In the genomic region with DNA sequence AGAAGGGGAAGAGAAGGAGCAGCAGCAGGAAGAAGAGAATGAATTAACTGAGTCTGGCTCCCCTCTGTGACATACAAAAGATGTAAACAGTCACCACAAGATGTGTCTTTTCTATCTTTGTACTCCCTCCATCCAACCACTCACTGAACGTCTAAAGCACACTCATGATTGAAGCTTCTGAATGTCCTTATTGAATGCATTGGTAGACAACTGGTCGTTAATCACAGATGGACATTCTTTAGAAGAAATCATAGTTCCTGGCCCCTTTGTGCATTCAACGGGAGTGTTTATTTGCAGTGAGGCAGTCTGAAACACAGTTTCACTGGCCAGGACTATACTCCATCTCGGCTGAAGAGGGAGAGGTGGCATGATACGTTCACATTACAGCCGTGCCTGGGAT, we compare ENCODE assay signal across 26 cellular contexts.
DNase-seq lines count a peak whose midpoint lies in the region; FAIRE-seq and TF ChIP-seq lines count a peak whose summit lies in the region.
"Had no signal": no experiment of that assay in that cellular context is flagged by ENCODE, and none has a peak within 500 bp of the region (broad histone marks: within the 10 kb centered on the region; RNA-seq: fewer than 3 reads in every experiment).

No MANE protein-coding gene starts in this region.

- H3K9me3 Mint-ChIP-seq in neural progenitor cell: no peaks in the 10 kb centered on the region
- H3K9me3 Mint-ChIP-seq: CD4-positive, alpha-beta memory T cell had no signal

- H2BK20ac ChIP-seq in H1 (ENCODE audit: low read length): no peak overlapping the region

- H3K27me3 Mint-ChIP-seq in neural progenitor cell (ENCODE audit: insufficient read depth, low read depth): peaks cover 2% of the 10 kb centered on the region

- no peaks in the 10 kb centered on the region for H4K20me1 ChIP-seq in OCI-LY3 (ENCODE audit: insufficient read depth, low read length)
- no peaks in the 10 kb centered on the region for H4K20me1 ChIP-seq in H1 (replicated peaks in 1 of 2; ENCODE audit: control insufficient read depth in 1 of 2, insufficient read depth in 2 of 2, low read length in 2 of 2)
- H4K20me1 ChIP-seq in neural progenitor cell (ENCODE audit: low read depth): no peaks in the 10 kb centered on the region
- H4K20me1 ChIP-seq: BLaER1 had no signal

- H3K9me3 ChIP-seq in OCI-LY3 (ENCODE audit: insufficient read depth, low read length) (no peaks in the 10 kb centered on the region), H1 (ENCODE audit: insufficient read depth in 2 of 2, low read depth in 1 of 2, low read length in 1 of 2) (no peaks in the 10 kb centered on the region), neural progenitor cell (ENCODE audit: low read depth) (no peaks in the 10 kb centered on the region)
- H3K9me3 ChIP-seq: BE2C, BLaER1 had no signal

- H3K27me3 ChIP-seq in OCI-LY3 (ENCODE audit: low read depth, low read length) (no peaks in the 10 kb centered on the region), H1 (replicated peaks in 1 of 4; ENCODE audit: control insufficient read depth in 3 of 4, extremely low read depth in 1 of 4, insufficient read depth in 3 of 4, low read length in 3 of 4) (no peaks in the 10 kb centered on the region), neural progenitor cell (no peaks in the 10 kb centered on the region)
- H3K27me3 ChIP-seq: BLaER1 had no signal

- no peak overlapping the region for H3K27ac Mint-ChIP-seq in neural progenitor cell
- H3K27ac Mint-ChIP-seq: CD14-positive monocyte; CD4-positive, alpha-beta memory T cell; CD4-positive, CD25-positive, alpha-beta regulatory T cell; CD8-positive, alpha-beta memory T cell had no signal

- CTCF ChIA-PET in H1 (lab: Charles Lee; ENCODE audit: partially characterized antibody): no interaction called here

- H3K9ac ChIP-seq in OCI-LY3 (ENCODE audit: low read length) (no peak overlapping the region), H1 (replicated peaks in 1 of 4; ENCODE audit: extremely low read depth in 1 of 4, low read depth in 3 of 4, low read length in 3 of 4) (no peak overlapping the region), neural progenitor cell (no peak overlapping the region)
- H3K9ac ChIP-seq: BLaER1 had no signal

- H3K36me3 ChIP-seq in OCI-LY3 (replicated peaks; ENCODE audit: low read depth, low read length): no peaks in the 10 kb centered on the region
- H3K36me3 ChIP-seq in H1 (ENCODE audit: control insufficient read depth in 2 of 4, insufficient read depth in 4 of 4, low read length in 3 of 4): no peaks in the 10 kb centered on the region
- H3K36me3 ChIP-seq in neural progenitor cell: no peaks in the 10 kb centered on the region
- H3K36me3 ChIP-seq: BE2C, BLaER1 had no signal

- H3K23ac ChIP-seq in H1 (ENCODE audit: insufficient read length): no peak overlapping the region

- peaks cover 10% of the 10 kb centered on the region for H3K4me1 Mint-ChIP-seq in neural progenitor cell
- H3K4me1 Mint-ChIP-seq: CD14-positive monocyte; CD4-positive, alpha-beta memory T cell; CD4-positive, CD25-positive, alpha-beta regulatory T cell; CD8-positive, alpha-beta memory T cell had no signal

- peaks cover 24% of the 10 kb centered on the region for H3K4me1 ChIP-seq in OCI-LY3 (ENCODE audit: low read length)
- no peaks in the 10 kb centered on the region for H3K4me1 ChIP-seq in H1 (replicated peaks in 1 of 4; ENCODE audit: control insufficient read depth in 3 of 4, insufficient read depth in 4 of 4, low read length in 3 of 4)
- H3K4me1 ChIP-seq in neural progenitor cell: peaks cover 7% of the 10 kb centered on the region
- H3K4me1 ChIP-seq: BE2C, BLaER1 had no signal

- DNase-seq in H1 (ENCODE audit: low read depth in 1 of 2, low spot score in 2 of 2) (no peak), neural progenitor cell (ENCODE audit: low spot score) (no peak), NCI-H2107 treated with DMSO at 0.1 percent for 48 hours (lab: John Stamatoyannopoulos, UW; ENCODE audit: unreplicated experiment) (no peak), NCI-H82 treated with DMSO at 0.1 percent for 48 hours (lab: John Stamatoyannopoulos, UW; ENCODE audit: unreplicated experiment) (no peak)
- no peak for DNase-seq in effector CD4-positive, alpha-beta T cell
- DNase-seq: 8988T; ACHN; BE2C; C1 segment of cervical spinal cord; CD4-positive, alpha-beta memory T cell; CD4-positive, CD25-positive, alpha-beta regulatory T cell; CD8-positive, alpha-beta memory T cell; COR-L47; DMS 273 treated with DMSO at 0.1 percent for 48 hours; DMS153; DMS53; DMS79; DND-41; EL; GDM1 had no signal

- no peak overlapping the region for H3K18ac ChIP-seq in H1 (ENCODE audit: extremely low read depth, low read length)

- no peaks in the 10 kb centered on the region for H3K36me3 Mint-ChIP-seq in neural progenitor cell
- H3K36me3 Mint-ChIP-seq: CD14-positive monocyte; CD4-positive, alpha-beta memory T cell; CD4-positive, CD25-positive, alpha-beta regulatory T cell; CD8-positive, alpha-beta memory T cell had no signal

- no peaks in the 10 kb centered on the region; the same call in 1 of the 2 replicates for H3K23me2 ChIP-seq in H1 (ENCODE audit: low read depth, low read length)

- H3K27ac ChIP-seq in OCI-LY3 (ENCODE audit: low read length): no peak overlapping the region
- no peak overlapping the region for H3K27ac ChIP-seq in H1 (ENCODE audit: low read depth, low read length)
- no peak overlapping the region for H3K27ac ChIP-seq in neural progenitor cell
- H3K27ac ChIP-seq: BLaER1 had no signal

- no peak overlapping the region for H2BK15ac ChIP-seq in H1 (ENCODE audit: low read length)

- WGBS in H1 (ENCODE audit: extremely low coverage in 1 of 2, insufficient coverage in 1 of 2, insufficient read length in 1 of 2, insufficient replicate concordance in 2 of 2, low coverage in 1 of 2, low lambda C conversion rate in 2 of 2, missing lambda C conversion rate in 1 of 2), 2 experiments: 78% methylated on average over 6 of the region's 6 CpGs; no CpG with 5 or more reads in 1 of the 2 experiments

- no peak overlapping the region for H2BK12ac ChIP-seq in H1 (ENCODE audit: low read depth, low read length)

- H3K79me1 ChIP-seq in H1 (ENCODE audit: low read depth, low read length): no peaks in the 10 kb centered on the region

- no peak overlapping the region for H3K56ac ChIP-seq in H1 (replicated peaks; ENCODE audit: insufficient read length, low read depth, low read length)

- TF ChIP-seq EP300 in H1 (IDR thresholded peaks at IDR 0.05; ENCODE audit: borderline replicate concordance in 1 of 2, low read depth in 2 of 2, low read length in 2 of 2): no peak

- no peak overlapping the region for H3K14ac ChIP-seq in H1 (ENCODE audit: insufficient read length)

- H2AFZ ChIP-seq in OCI-LY3 (ENCODE audit: low read depth, low read length) (no peak overlapping the region), H1 (ENCODE audit: low read length) (0 out of 2 replicates have a peak overlapping the region, but pooled peaks have one; percentile 27), neural progenitor cell (replicated peaks) (peak overlapping the region; percentile 45)

- no peak for FAIRE-seq in H1 (lab: Jason Lieb, UNC)
- FAIRE-seq: A204.1, GM12878, GM18507 had no signal

- no peak overlapping the region for H2BK120ac ChIP-seq in H1 (replicated peaks; ENCODE audit: low read depth, low read length)

- H4K91ac ChIP-seq in H1 (replicated peaks; ENCODE audit: insufficient read length, low read length): no peak overlapping the region

- no peak overlapping the region for H3K4me3 Mint-ChIP-seq in neural progenitor cell
- H3K4me3 Mint-ChIP-seq: CD14-positive monocyte; CD4-positive, alpha-beta memory T cell; CD4-positive, CD25-positive, alpha-beta regulatory T cell; CD8-positive, alpha-beta memory T cell had no signal

- TF ChIP-seq RAD21 in H1 (IDR thresholded peaks at IDR 0.05 in 1 of 2, conservative IDR thresholded peaks at IDR 0.05 in 1 of 2; ENCODE audit: low read depth in 2 of 2, low read length in 2 of 2): no peak

- H2BK5ac ChIP-seq in H1 (ENCODE audit: low read depth, low read length): no peak overlapping the region

- H3K4me2 ChIP-seq in OCI-LY3 (ENCODE audit: low read length): peak overlapping the region; percentile 4; the same call in 1 of the 2 replicates
- no peak overlapping the region for H3K4me2 ChIP-seq in H1 (ENCODE audit: insufficient read depth in 1 of 2, low read depth in 2 of 2, low read length in 2 of 2)
- H3K4me2 ChIP-seq in neural progenitor cell: no peak overlapping the region
- H3K4me2 ChIP-seq: BLaER1 had no signal

- TF ChIP-seq CTCF in OCI-LY3 (IDR thresholded peaks at IDR 0.05; ENCODE audit: low read depth, low read length): no peak
- TF ChIP-seq CTCF in H1 (IDR thresholded peaks at IDR 0.05; ENCODE audit: control extremely low read depth in 1 of 3, insufficient read depth in 1 of 3, low read depth in 1 of 3, low read length in 3 of 3): no peak
- no peak for TF ChIP-seq CTCF in neural progenitor cell (IDR thresholded peaks at IDR 0.05)

- no peak overlapping the region for H4K8ac ChIP-seq in H1 (ENCODE audit: extremely low read depth, insufficient read depth, low read length)

- no peaks in the 10 kb centered on the region for H3F3A ChIP-seq in neural progenitor cell (ENCODE audit: low read depth)

- TF ChIP-seq POLR2A in H1 (IDR thresholded peaks at IDR 0.05; ENCODE audit: control extremely low read depth in 1 of 2, low read depth in 2 of 2, low read length in 2 of 2): no peak

- no peak overlapping the region for H3K4ac ChIP-seq in H1 (replicated peaks; ENCODE audit: insufficient read length, low read depth, low read length)

- no peak overlapping the region for H4K5ac ChIP-seq in H1 (ENCODE audit: insufficient read length, low read depth, low read length)

- no peak overlapping the region for H2AK5ac ChIP-seq in H1 (ENCODE audit: low read depth, low read length)

- H3K79me2 ChIP-seq in OCI-LY3 (ENCODE audit: low read length) (no peaks in the 10 kb centered on the region), H1 (ENCODE audit: control insufficient read depth in 1 of 2, insufficient read depth in 2 of 2, low read length in 2 of 2) (no peaks in the 10 kb centered on the region), neural progenitor cell (ENCODE audit: low read depth) (no peaks in the 10 kb centered on the region)

- POLR2A ChIA-PET in H1 (lab: Charles Lee; ENCODE audit: partially characterized antibody): no interaction called here

- H3K4me3 ChIP-seq in OCI-LY3 (ENCODE audit: low read length): no peak overlapping the region
- H3K4me3 ChIP-seq in H1 (ENCODE audit: extremely low read depth in 1 of 4, insufficient read depth in 2 of 4, low read depth in 3 of 4, low read length in 4 of 4): no peak overlapping the region
- H3K4me3 ChIP-seq in neural progenitor cell: no peak overlapping the region
- H3K4me3 ChIP-seq: BLaER1, GM12878 had no signal

TF ChIP-seq in H1, 55 proteins besides CTCF, POLR2A, EP300 and RAD21 (continues in another document):
- TF ChIP-seq, protein P1, sequence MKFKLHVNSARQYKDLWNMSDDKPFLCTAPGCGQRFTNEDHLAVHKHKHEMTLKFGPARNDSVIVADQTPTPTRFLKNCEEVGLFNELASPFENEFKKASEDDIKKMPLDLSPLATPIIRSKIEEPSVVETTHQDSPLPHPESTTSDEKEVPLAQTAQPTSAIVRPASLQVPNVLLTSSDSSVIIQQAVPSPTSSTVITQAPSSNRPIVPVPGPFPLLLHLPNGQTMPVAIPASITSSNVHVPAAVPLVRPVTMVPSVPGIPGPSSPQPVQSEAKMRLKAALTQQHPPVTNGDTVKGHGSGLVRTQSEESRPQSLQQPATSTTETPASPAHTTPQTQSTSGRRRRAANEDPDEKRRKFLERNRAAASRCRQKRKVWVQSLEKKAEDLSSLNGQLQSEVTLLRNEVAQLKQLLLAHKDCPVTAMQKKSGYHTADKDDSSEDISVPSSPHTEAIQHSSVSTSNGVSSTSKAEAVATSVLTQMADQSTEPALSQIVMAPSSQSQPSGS (IDR thresholded peaks at IDR 0.05; ENCODE audit: low read length): no peak
